In genomic region chr6:142121342-142121741, GRCh38 we compare ENCODE assay signal across 38 cellular contexts. TPM values are rescaled to one million over a fixed set of nuclear protein-coding genes. Genes with fewer than 3 reads are reported as not detected.
"Had no signal": no experiment of that assay in that cellular context is flagged by ENCODE, and none has a peak within 500 bp of the region (broad histone marks: within the 10 kb centered on the region; RNA-seq: fewer than 3 reads in every experiment).

No MANE protein-coding gene starts in this region.

- DNase-seq: activated B cell treated with CpG ODN at 0.5 μM for 24 hours; activated CD4-positive, alpha-beta memory T cell treated with anti-CD3 and anti-CD28 coated beads for 36 hours; activated CD4-positive, alpha-beta T cell treated with anti-CD3 and anti-CD28 coated beads for 4 hours; activated CD4-positive, alpha-beta T cell treated with anti-CD3 and anti-CD28 coated beads, Interleukin-2, amount 10 ng/mL, durations not matched to agents 24 days and 14 days; activated CD4-positive, alpha-beta T cell treated with anti-CD3 and anti-CD28 coated beads, Interleukin-2, amount 50 U/mL, for 1 hour; activated CD4-positive, alpha-beta T cell treated with anti-CD3 and anti-CD28 coated beads, Interleukin-2, amount 50 U/mL, for 4 hours; activated CD4-positive, CD25-positive, alpha-beta regulatory T cell treated with anti-CD3 and anti-CD28 coated beads, Interleukin-2, amount 50 U/mL, for 72 hours; activated CD8-positive, alpha-beta memory T cell treated with anti-CD3 and anti-CD28 coated beads, Interleukin-2, amount 50 U/mL, for 4 hours; activated CD8-positive, alpha-beta T cell treated with anti-CD3 and anti-CD28 coated beads for 36 hours; activated effector memory CD4-positive, alpha-beta T cell treated with anti-CD3 and anti-CD28 coated beads, Interleukin-2, amount 50 U/mL, for 16 hours; activated gamma-delta T cell treated with Interleukin-2 at 50 U/mL for 16 hours; activated naive CD4-positive, alpha-beta T cell; activated naive CD4-positive, alpha-beta T cell treated with anti-CD3 and anti-CD28 coated beads for 36 hours; activated naive CD4-positive, alpha-beta T cell treated with anti-CD3 and anti-CD28 coated beads, Interleukin-2, amount 50 U/mL, for 16 hours; activated naive CD8-positive, alpha-beta T cell treated with anti-CD3 and anti-CD28 coated beads for 36 hours; activated T-cell treated with anti-CD3 and anti-CD28 coated beads for 4 hours; activated T-cell treated with anti-CD3 and anti-CD28 coated beads, Interleukin-2, amount 50 U/mL, for 1 hour; activated T-cell treated with anti-CD3 and anti-CD28 coated beads, Interleukin-2, amount 50 U/mL, for 4 hours; activated T-cell treated with anti-CD3 and anti-CD28 coated beads, Interleukin-2, amount 50 U/mL, for 72 hours; adrenal gland; amniotic stem cell; aorta; body of pancreas; brain microvascular endothelial cell; caudate nucleus; cerebellar nuclear complex; T-helper 2 cell; T-helper 9 cell had no signal

- H3K4me1 ChIP-seq: adrenal gland, body of pancreas had no signal

- H3K36me3 ChIP-seq: adrenal gland, brain microvascular endothelial cell, cardiac muscle cell had no signal

- H3K4me3 ChIP-seq: adrenal gland, body of pancreas, cardiac muscle cell had no signal

- FAIRE-seq: astrocyte, bronchial epithelial cell, TTC549 had no signal

- ATAC-seq: activated CD8-positive, alpha-beta T cell treated with anti-CD3 and anti-CD28 coated beads for 36 hours; activated naive CD4-positive, alpha-beta T cell treated with anti-CD3 and anti-CD28 coated beads, Interleukin-2, amount 50 U/mL, for 72 hours; activated T-cell treated with anti-CD3 and anti-CD28 coated beads, Interleukin-2, amount 50 U/mL, for 4 hours; activated T-cell treated with anti-CD3 and anti-CD28 coated beads, Interleukin-2, amount 50 U/mL, for 72 hours; activated T-helper 17 cell treated with anti-CD3 and anti-CD28 coated beads, Interleukin-2, amount 50 U/mL, for 72 hours; body of pancreas had no signal

- H3K27me3 ChIP-seq: adrenal gland, brain microvascular endothelial cell, cardiac muscle cell had no signal

- H3K27ac ChIP-seq: adrenal gland, body of pancreas, brain microvascular endothelial cell, cardiac muscle cell, VCaP had no signal

- H3K9me3 ChIP-seq: adrenal gland, body of pancreas had no signal

RNA-seq across cellular contexts. Expression of gene GJE1, which starts 11.4 kb away (rescaled TPM):
- total RNA-seq: activated B cell treated with CpG ODN at 0.5 μM for 24 hours; activated CD4-positive, alpha-beta memory T cell treated with anti-CD3 and anti-CD28 coated beads for 36 hours; activated CD4-positive, alpha-beta T cell treated with anti-CD3 and anti-CD28 coated beads, Interleukin-2, amount 10 ng/mL, durations not matched to agents 24 days and 14 days; activated CD8-positive, alpha-beta memory T cell treated with anti-CD3 and anti-CD28 coated beads for 36 hours; activated CD8-positive, alpha-beta T cell treated with anti-CD3 and anti-CD28 coated beads for 36 hours; activated naive CD4-positive, alpha-beta T cell treated with anti-CD3 and anti-CD28 coated beads for 36 hours; activated naive CD4-positive, alpha-beta T cell treated with anti-CD3 and anti-CD28 coated beads, Interleukin-2, amount 50 U/mL, for 72 hours; activated naive CD8-positive, alpha-beta T cell treated with anti-CD3 and anti-CD28 coated beads for 36 hours; activated T-cell treated with anti-CD3 and anti-CD28 coated beads, Interleukin-2, amount 50 U/mL, for 4 hours; activated T-cell treated with anti-CD3 and anti-CD28 coated beads, Interleukin-2, amount 50 U/mL, for 72 hours; activated T-helper 1 cell treated with anti-CD3 and anti-CD28 coated beads, Interleukin-12 subunit alpha, Interleukin-12 subunit beta, Interleukin-2, Interleukin-4 antibody, amounts not matched to agents 30 ng/mL and 10 ng/mL and 1 ng/mL, durations not matched to agents 14 hours and 24 hours and 36 hours; activated T-helper 17 cell treated with anti-CD3 and anti-CD28 coated beads, Interleukin-2, amount 50 U/mL, for 72 hours; adrenal gland; aorta; astrocyte; body of pancreas; bronchial epithelial cell; cardiac muscle cell; chondrocyte had no signal
- polyA plus RNA-seq: adrenal gland, aorta, cardiac muscle cell had no signal

RNA-seq across cellular contexts. Expression of gene NMBR, which starts 25.6 kb away (rescaled TPM):
- total RNA-seq: activated B cell treated with CpG ODN at 0.5 μM for 24 hours; activated CD4-positive, alpha-beta memory T cell treated with anti-CD3 and anti-CD28 coated beads for 36 hours; activated CD4-positive, alpha-beta T cell treated with anti-CD3 and anti-CD28 coated beads, Interleukin-2, amount 10 ng/mL, durations not matched to agents 24 days and 14 days; activated CD8-positive, alpha-beta memory T cell treated with anti-CD3 and anti-CD28 coated beads for 36 hours; activated CD8-positive, alpha-beta T cell treated with anti-CD3 and anti-CD28 coated beads for 36 hours; activated naive CD4-positive, alpha-beta T cell treated with anti-CD3 and anti-CD28 coated beads for 36 hours; activated naive CD4-positive, alpha-beta T cell treated with anti-CD3 and anti-CD28 coated beads, Interleukin-2, amount 50 U/mL, for 72 hours; activated naive CD8-positive, alpha-beta T cell treated with anti-CD3 and anti-CD28 coated beads for 36 hours; activated T-cell treated with anti-CD3 and anti-CD28 coated beads, Interleukin-2, amount 50 U/mL, for 4 hours; activated T-cell treated with anti-CD3 and anti-CD28 coated beads, Interleukin-2, amount 50 U/mL, for 72 hours; activated T-helper 1 cell treated with anti-CD3 and anti-CD28 coated beads, Interleukin-12 subunit alpha, Interleukin-12 subunit beta, Interleukin-2, Interleukin-4 antibody, amounts not matched to agents 30 ng/mL and 10 ng/mL and 1 ng/mL, durations not matched to agents 14 hours and 24 hours and 36 hours; activated T-helper 17 cell treated with anti-CD3 and anti-CD28 coated beads, Interleukin-2, amount 50 U/mL, for 72 hours; astrocyte; body of pancreas; bronchial epithelial cell; chondrocyte had no signal
- polyA plus RNA-seq: adrenal gland, aorta, cardiac muscle cell had no signal
